ENCODE assay signal across 13 cellular contexts in the genomic region with DNA sequence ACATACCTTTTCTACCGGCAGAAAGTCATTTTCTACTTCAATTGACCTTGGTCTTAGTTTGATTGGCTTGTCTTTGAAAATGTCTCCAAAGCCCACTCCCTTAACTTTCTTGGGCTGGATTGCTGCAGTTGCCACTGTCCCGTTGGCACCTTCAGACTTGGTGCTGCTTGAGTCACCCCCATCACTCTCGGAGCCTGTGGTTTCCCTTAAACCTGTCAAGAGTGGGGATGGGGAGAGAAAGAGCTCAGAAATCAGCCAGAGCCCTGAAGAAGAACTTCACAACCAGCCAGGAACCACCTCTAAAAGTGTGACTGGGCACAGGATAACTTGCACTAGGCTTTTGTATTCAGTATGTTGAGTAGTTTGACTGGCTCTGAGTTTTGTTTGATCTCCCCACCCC.
DNase-seq lines count a peak whose midpoint lies in the region; ATAC-seq, FAIRE-seq and TF ChIP-seq lines count a peak whose summit lies in the region.
"Had no signal": no experiment of that assay in that cellular context is flagged by ENCODE, and none has a peak within 500 bp of the region (broad histone marks: within the 10 kb centered on the region; RNA-seq: fewer than 3 reads in every experiment).

No MANE protein-coding gene starts in this region.

- no peak for TF ChIP-seq CTCF in heart right ventricle (IDR thresholded peaks at IDR 0.05)
- TF ChIP-seq CTCF in D721Med (IDR thresholded peaks at IDR 0.05; ENCODE audit: insufficient read depth, missing control alignments) = no peak
- no peak for TF ChIP-seq CTCF in prostate gland (IDR thresholded peaks at IDR 0.05)

- no peak overlapping the region for H2BK15ac ChIP-seq in mesenchymal stem cell (ENCODE audit: low read depth, poor library complexity, severe bottlenecking)

- H3K4me3 Mint-ChIP-seq in activated T-helper 1 cell treated with anti-CD3 and anti-CD28 coated beads, Interleukin-12 subunit alpha, Interleukin-12 subunit beta, Interleukin-2, Interleukin-4 antibody, amounts not matched to agents 30 ng/mL and 10 ng/mL and 1 ng/mL, durations not matched to agents 14 hours and 24 hours and 36 hours = peak overlapping the region; percentile 65
- H3K4me3 Mint-ChIP-seq: WTC11 had no signal

- no peak overlapping the region for H4K8ac ChIP-seq in mesenchymal stem cell (ENCODE audit: low read length)

- intact Hi-C loops in heart right ventricle (cut with DNase I) (no loop called here), left ventricle myocardium superior (cut with micrococcal nuclease) (no loop called here), prostate gland (cut with DNase I) (no loop called here)
- intact Hi-C loops in activated T-helper 1 cell treated with anti-CD3 and anti-CD28 coated beads, Interleukin-12 subunit alpha, Interleukin-12 subunit beta, Interleukin-2, Interleukin-4 antibody, amounts not matched to agents 30 ng/mL and 10 ng/mL and 1 ng/mL, durations not matched to agents 14 hours and 24 hours and 36 hours (cut with micrococcal nuclease) = loop anchor here (1.0 to 5.0 kb wide), 9 partner anchors 23 to 307 kb away; partner anchors contain the start of genes BCLAF3 and SH3KBP1

- H3K9me3 ChIP-seq in heart right ventricle (no peaks in the 10 kb centered on the region), mesenchymal stem cell (ENCODE audit: control insufficient read depth, low read length) (no peaks in the 10 kb centered on the region), prostate gland (no peaks in the 10 kb centered on the region)
- H3K9me3 ChIP-seq: BE2C had no signal

- H2AFZ ChIP-seq in mesenchymal stem cell (ENCODE audit: low read depth, low read length) = no peak overlapping the region

- no peak overlapping the region for H2BK12ac ChIP-seq in mesenchymal stem cell (ENCODE audit: low read length in 2 of 2)

- no peak overlapping the region for H2AK5ac ChIP-seq in mesenchymal stem cell (ENCODE audit: low read length, severe bottlenecking)

- no peak for DNase-seq in heart right ventricle
- no peak for DNase-seq in left ventricle myocardium superior
- no peak for DNase-seq in activated T-helper 1 cell treated with anti-CD3 and anti-CD28 coated beads, Interleukin-12 subunit alpha, Interleukin-12 subunit beta, Interleukin-2, Interleukin-4 antibody, amounts not matched to agents 30 ng/mL and 10 ng/mL and 1 ng/mL, durations not matched to agents 14 hours and 24 hours and 36 hours (ENCODE audit: low spot score)
- no peak for DNase-seq in mesenchymal stem cell
- DNase-seq in D721Med (ENCODE audit: insufficient read length, low spot score) = no peak
- no peak for DNase-seq in D341Med (ENCODE audit: low spot score)
- DNase-seq in prostate gland (ENCODE audit: low spot score) = no peak
- DNase-seq: BE2C, NCI-H1930, PC-3 had no signal

- H3K4me2 ChIP-seq in mesenchymal stem cell (ENCODE audit: low read length, poor library complexity, severe bottlenecking) = no peak overlapping the region

- H3K4me1 Mint-ChIP-seq in activated T-helper 1 cell treated with anti-CD3 and anti-CD28 coated beads, Interleukin-12 subunit alpha, Interleukin-12 subunit beta, Interleukin-2, Interleukin-4 antibody, amounts not matched to agents 30 ng/mL and 10 ng/mL and 1 ng/mL, durations not matched to agents 14 hours and 24 hours and 36 hours (ENCODE audit: low read depth) = peaks cover 84% of the 10 kb centered on the region

- no peaks in the 10 kb centered on the region for H3K9me3 Mint-ChIP-seq in activated T-helper 1 cell treated with anti-CD3 and anti-CD28 coated beads, Interleukin-12 subunit alpha, Interleukin-12 subunit beta, Interleukin-2, Interleukin-4 antibody, amounts not matched to agents 30 ng/mL and 10 ng/mL and 1 ng/mL, durations not matched to agents 14 hours and 24 hours and 36 hours
- H3K9me3 Mint-ChIP-seq: WTC11 had no signal

- no peak overlapping the region for H4K91ac ChIP-seq in mesenchymal stem cell (ENCODE audit: low read length)

- no peak overlapping the region for H3K23ac ChIP-seq in mesenchymal stem cell (ENCODE audit: low read length in 2 of 2)

- H3K27me3 ChIP-seq in heart right ventricle = peaks cover 0 to 5% (median 0%) of the 10 kb centered on the region in 7 donors
- H3K27me3 ChIP-seq in mesenchymal stem cell (ENCODE audit: control insufficient read depth in 1 of 2, insufficient read depth in 1 of 2, low read length in 2 of 2) = no peaks in the 10 kb centered on the region
- H3K27me3 ChIP-seq in prostate gland (replicated peaks; ENCODE audit: insufficient read depth) = no peaks in the 10 kb centered on the region
- H3K27me3 ChIP-seq: BE2C had no signal

- H3K18ac ChIP-seq in mesenchymal stem cell (ENCODE audit: low read depth in 1 of 2, low read length in 2 of 2) = no peak overlapping the region

- H3K14ac ChIP-seq in mesenchymal stem cell (ENCODE audit: low read length in 2 of 2) = no peak overlapping the region

- ATAC-seq in heart right ventricle (no peak), left ventricle myocardium superior (no peak)
- ATAC-seq: PC-3 had no signal

- WGBS in heart right ventricle, 2 donors = 81 to 100% methylated on average over 3 of the region's 3 CpGs
- 100% methylated on average over 1 of the region's 3 CpGs for WGBS in mesenchymal stem cell
- WGBS in urinary bladder = 82% methylated on average over 3 of the region's 3 CpGs
- WGBS in prostate gland = 71% methylated on average over 3 of the region's 3 CpGs

- TF ChIP-seq POLR2A in prostate gland (IDR thresholded peaks at IDR 0.05) = no peak

- peak overlapping the region; percentile 92 for H3K27ac Mint-ChIP-seq in activated T-helper 1 cell treated with anti-CD3 and anti-CD28 coated beads, Interleukin-12 subunit alpha, Interleukin-12 subunit beta, Interleukin-2, Interleukin-4 antibody, amounts not matched to agents 30 ng/mL and 10 ng/mL and 1 ng/mL, durations not matched to agents 14 hours and 24 hours and 36 hours
- H3K27ac Mint-ChIP-seq: WTC11 had no signal

- H3K27ac ChIP-seq in heart right ventricle (peak overlapping the region in 6 of 10 donors; percentile 5 to 57 (median 28)), mesenchymal stem cell (ENCODE audit: low read length, poor library complexity, severe bottlenecking) (no peak overlapping the region), urinary bladder (ENCODE audit: low read depth) (peak overlapping the region; percentile 52), prostate gland (no peak overlapping the region)

- H3K4me3 ChIP-seq in heart right ventricle (no peak overlapping the region), mesenchymal stem cell (ENCODE audit: insufficient read depth in 1 of 2, low read depth in 1 of 2, low read length in 2 of 2) (no peak overlapping the region), urinary bladder (ENCODE audit: low read depth, low read length) (no peak overlapping the region), prostate gland (no peak overlapping the region)

- H3K79me1 ChIP-seq in mesenchymal stem cell (replicated peaks; ENCODE audit: low read length, poor library complexity, severe bottlenecking) = no peaks in the 10 kb centered on the region

- peak overlapping the region; percentile 93 for H3K9ac ChIP-seq in mesenchymal stem cell (ENCODE audit: low read length)

- H3K4me1 ChIP-seq in heart right ventricle (peaks cover 0 to 38% (median 3%) of the 10 kb centered on the region in 9 donors), mesenchymal stem cell (ENCODE audit: control insufficient read depth, insufficient read depth, low read depth, low read length) (peaks cover 5% of the 10 kb centered on the region), urinary bladder (ENCODE audit: insufficient read depth) (no peaks in the 10 kb centered on the region), prostate gland (replicated peaks) (no peaks in the 10 kb centered on the region)
- H3K4me1 ChIP-seq: BE2C had no signal

- no peak for FAIRE-seq in D721Med (lab: Jason Lieb, UNC)
- FAIRE-seq: HTR-8/SVneo had no signal

- H2BK5ac ChIP-seq in mesenchymal stem cell (ENCODE audit: low read depth, low read length, poor library complexity, severe bottlenecking) = no peak overlapping the region

- no peaks in the 10 kb centered on the region for H3K27me3 Mint-ChIP-seq in activated T-helper 1 cell treated with anti-CD3 and anti-CD28 coated beads, Interleukin-12 subunit alpha, Interleukin-12 subunit beta, Interleukin-2, Interleukin-4 antibody, amounts not matched to agents 30 ng/mL and 10 ng/mL and 1 ng/mL, durations not matched to agents 14 hours and 24 hours and 36 hours (ENCODE audit: insufficient read depth)

- H2BK120ac ChIP-seq in mesenchymal stem cell (ENCODE audit: low read depth, low read length) = no peak overlapping the region

- H3K36me3 Mint-ChIP-seq in activated T-helper 1 cell treated with anti-CD3 and anti-CD28 coated beads, Interleukin-12 subunit alpha, Interleukin-12 subunit beta, Interleukin-2, Interleukin-4 antibody, amounts not matched to agents 30 ng/mL and 10 ng/mL and 1 ng/mL, durations not matched to agents 14 hours and 24 hours and 36 hours (ENCODE audit: low read depth) = peaks cover 40% of the 10 kb centered on the region
- H3K36me3 Mint-ChIP-seq: WTC11 had no signal

- no peak overlapping the region for H3K4ac ChIP-seq in mesenchymal stem cell (ENCODE audit: low read depth in 1 of 2, low read length in 2 of 2)

- H3K36me3 ChIP-seq in heart right ventricle (peaks cover 0 to 10% (median 0%) of the 10 kb centered on the region in 9 donors), mesenchymal stem cell (ENCODE audit: control insufficient read depth in 1 of 2, insufficient read depth in 2 of 2, low read depth in 1 of 2, low read length in 2 of 2) (no peaks in the 10 kb centered on the region), urinary bladder (ENCODE audit: insufficient read depth) (no peaks in the 10 kb centered on the region), prostate gland (no peaks in the 10 kb centered on the region)
- H3K36me3 ChIP-seq: BE2C had no signal

Comparison
In these comparisons a context has a peak if more than half of its experiments do, and no peak if none do; other contexts are left out.
1. H3K27ac ChIP-seq: peak in heart right ventricle (6 of 10) and urinary bladder (single experiment); none in mesenchymal stem cell (single experiment) and prostate gland (0 of 2).